Comparison of ENCODE assay signal across 16 cellular contexts in the genomic region with DNA sequence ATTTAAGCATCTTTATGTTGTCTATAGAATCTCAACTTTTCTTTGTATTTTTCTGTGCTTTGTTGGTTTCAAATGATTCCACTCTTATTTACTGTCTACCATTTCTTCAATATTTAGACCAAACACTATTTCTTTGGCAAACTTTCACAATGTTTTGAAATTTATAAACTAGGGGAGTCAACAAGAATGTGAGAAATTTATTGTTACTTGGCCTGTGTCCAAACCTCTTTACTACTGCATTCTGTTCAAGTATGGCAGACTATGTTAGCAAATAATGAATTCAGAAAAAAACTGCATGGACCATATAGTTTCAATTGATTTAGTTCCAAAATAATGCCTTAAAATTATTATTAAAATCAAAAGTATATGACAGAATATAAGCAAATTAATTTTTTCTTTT.
DNase-seq lines count a peak whose midpoint lies in the region; ATAC-seq and TF ChIP-seq lines count a peak whose summit lies in the region.
"Had no signal": no experiment of that assay in that cellular context is flagged by ENCODE, and none has a peak within 500 bp of the region (broad histone marks: within the 10 kb centered on the region; RNA-seq: fewer than 3 reads in every experiment).

No MANE protein-coding gene starts in this region.

- DNase-seq in AG10803 (ENCODE audit: low read depth) (peak; percentile 49), adipocyte (ENCODE audit: low read depth) (peak; percentile 48), fibroblast of pulmonary artery (ENCODE audit: low read depth) (peak; percentile 66), lung microvascular endothelial cell (ENCODE audit: low read depth in 2 of 2) (peak; percentile 33 to 37), NCI-H1105 treated with DMSO at 0.1 percent for 48 hours (lab: John Stamatoyannopoulos, UW) (no peak)
- DNase-seq: ACHN; BE2C; CD4-positive, alpha-beta memory T cell; DND-41; GF-D8; H7; IMR-90 had no signal

- H3K4me1 ChIP-seq in adipocyte (ENCODE audit: control insufficient read depth, insufficient read depth, low read length) = no peaks in the 10 kb centered on the region
- H3K4me1 ChIP-seq: BE2C had no signal

- no peaks in the 10 kb centered on the region for H3K9me3 ChIP-seq in adipocyte (ENCODE audit: control insufficient read depth, low read length)
- H3K9me3 ChIP-seq: BE2C had no signal

- TF ChIP-seq CTCF in AG10803 (conservative IDR thresholded peaks at IDR 0.05; ENCODE audit: low read length) = no peak
- no peak for TF ChIP-seq CTCF in fibroblast of pulmonary artery (IDR thresholded peaks at IDR 0.05; ENCODE audit: low read length, missing control alignments)

- H3K9ac ChIP-seq in adipocyte (ENCODE audit: low read length) = no peak overlapping the region

- ATAC-seq in GM21515 (IDR thresholded peaks at IDR 0.05; ENCODE audit: unreplicated experiment) = no peak
- ATAC-seq in GM18870 (IDR thresholded peaks at IDR 0.05; ENCODE audit: unreplicated experiment) = no peak
- ATAC-seq in GM21367 (IDR thresholded peaks at IDR 0.05; ENCODE audit: unreplicated experiment) = no peak
- ATAC-seq: GM23338 had no signal

- H3K4me3 ChIP-seq in AG10803 (ENCODE audit: low read length) = no peak overlapping the region
- H3K4me3 ChIP-seq in adipocyte (ENCODE audit: low read length) = no peak overlapping the region
- no peak overlapping the region for H3K4me3 ChIP-seq in fibroblast of pulmonary artery (replicated peaks; ENCODE audit: low read depth, low read length)
- H3K4me3 ChIP-seq: GM23338 had no signal

- H3K36me3 ChIP-seq in adipocyte (ENCODE audit: control insufficient read depth, insufficient read depth, low read length, severe bottlenecking) = no peaks in the 10 kb centered on the region
- H3K36me3 ChIP-seq: BE2C had no signal

- no peaks in the 10 kb centered on the region for H3K27me3 ChIP-seq in adipocyte (replicated peaks; ENCODE audit: control insufficient read depth, insufficient read depth, low read length)
- H3K27me3 ChIP-seq: BE2C had no signal
